Comparison of ENCODE assay signal across 8 cellular contexts in genomic region chr1:203340112-203340804, GRCh38. TPM values are rescaled to one million over a fixed set of nuclear protein-coding genes. Genes with fewer than 3 reads are reported as not detected.
DNase-seq lines count a peak whose midpoint lies in the region; ATAC-seq and TF ChIP-seq lines count a peak whose summit lies in the region.

No MANE protein-coding gene starts in this region.

- H3K4me1 ChIP-seq in Loucy (ENCODE audit: insufficient read depth, low read length, poor library complexity, severe bottlenecking) (peaks cover 27% of the 10 kb centered on the region), PC-9 (replicated peaks; ENCODE audit: insufficient read depth) (no peaks in the 10 kb centered on the region), upper lobe of right lung (peaks cover 13% of the 10 kb centered on the region)

- no peaks in the 10 kb centered on the region for H3K36me3 Mint-ChIP-seq in natural killer cell

- H3F3A ChIP-seq in Loucy (ENCODE audit: low read depth): no peaks in the 10 kb centered on the region
- no peaks in the 10 kb centered on the region for H3F3A ChIP-seq in PC-9 (ENCODE audit: insufficient read depth, low read depth)

- H2AFZ ChIP-seq in Loucy (ENCODE audit: low read length) (peak overlapping the region; percentile 68), PC-9 (no peak overlapping the region)

- peaks cover 31 to 32% of the 10 kb centered on the region in 2 donors for H3K27me3 Mint-ChIP-seq in natural killer cell (ENCODE audit: low read depth in 2 of 2)

- H3K4me3 Mint-ChIP-seq in natural killer cell: no peak overlapping the region

- H3K9me3 Mint-ChIP-seq in natural killer cell: no peaks in the 10 kb centered on the region

- H3K4me2 ChIP-seq in Loucy (ENCODE audit: low read depth, low read length, poor library complexity, severe bottlenecking): no peak overlapping the region
- no peak overlapping the region for H3K4me2 ChIP-seq in PC-9

- H3K27ac ChIP-seq in PC-9 (no peak overlapping the region), upper lobe of right lung (no peak overlapping the region)

- H3K9me3 ChIP-seq in Loucy (ENCODE audit: insufficient read depth, low read depth, low read length) (no peaks in the 10 kb centered on the region), PC-9 (ENCODE audit: insufficient read depth, low read depth) (no peaks in the 10 kb centered on the region), upper lobe of right lung (no peaks in the 10 kb centered on the region)

- no peak overlapping the region for H3K9ac ChIP-seq in Loucy (ENCODE audit: low read depth, low read length, poor library complexity, severe bottlenecking)

- ATAC-seq in natural killer cell (peak; percentile 74 to 77 (median 77)), upper lobe of right lung (peak; percentile 87), GM18511 (IDR thresholded peaks at IDR 0.05; ENCODE audit: unreplicated experiment) (no peak)

- H4K20me1 ChIP-seq in Loucy (ENCODE audit: insufficient read depth, low read length, poor library complexity, severe bottlenecking): no peaks in the 10 kb centered on the region
- H4K20me1 ChIP-seq in PC-9 (ENCODE audit: insufficient read depth): no peaks in the 10 kb centered on the region

- H3K9me2 ChIP-seq in Loucy (replicated peaks; ENCODE audit: low read depth, low read length) (no peaks in the 10 kb centered on the region), PC-9 (ENCODE audit: insufficient read depth) (no peaks in the 10 kb centered on the region)

- intact Hi-C loops in PC-9 (cut with micrococcal nuclease; ENCODE audit: unreplicated experiment): loop anchor here (1.0 kb wide), 3 partner anchors 147 to 362 kb away; no protein-coding TSS in a partner anchor
- intact Hi-C loops in natural killer cell (cut with micrococcal nuclease): loop anchor here (2.0 kb wide), 1 partner anchor 147 kb away; no protein-coding TSS in a partner anchor
- intact Hi-C loops in upper lobe of right lung (cut with DNase I): loop anchor here (5.0 kb wide), 2 partner anchors 68 to 152 kb away; partner anchors contain the start of gene OPTC

- H3K27me3 ChIP-seq in Loucy (ENCODE audit: insufficient read depth, low read length, poor library complexity, severe bottlenecking) (no peaks in the 10 kb centered on the region), PC-9 (ENCODE audit: insufficient read depth, low read depth) (peaks cover 32% of the 10 kb centered on the region), upper lobe of right lung (no peaks in the 10 kb centered on the region)

- H3K4me3 ChIP-seq in Loucy (ENCODE audit: low read length, poor library complexity, severe bottlenecking): no peak overlapping the region
- H3K4me3 ChIP-seq in PC-9: no peak overlapping the region
- H3K4me3 ChIP-seq in fibroblast of mammary gland (ENCODE audit: control insufficient read depth, low read depth, low read length): no peak overlapping the region
- no peak overlapping the region for H3K4me3 ChIP-seq in upper lobe of right lung

- DNase-seq in PC-9 (peak; percentile 67 to 75), fibroblast of mammary gland (ENCODE audit: low read depth) (peak; percentile 87), natural killer cell (peak; percentile 28), upper lobe of right lung (peak; percentile 72)
- peak; percentile 63 to 67 for DNase-seq in activated T-cell treated with anti-CD3 and anti-CD28 coated beads, Interleukin-2, amount 50 U/mL, for 48 hours

- no peak overlapping the region for H3K27ac Mint-ChIP-seq in natural killer cell

- CTCF ChIA-PET in PC-9 (lab: Charles Lee): interaction anchor here (0.6 to 1.3 kb wide), 6 partner anchors 33 to 722 kb away, joined by 3 to 8 read pairs (median 4); no protein-coding TSS in a partner anchor

- BruUV-seq in PC-9 (replicated peaks; lab: Mats Ljungman, UMichigan): no TSS peak

- POLR2A ChIA-PET in PC-9 (lab: Charles Lee; ENCODE audit: unreplicated experiment): no interaction called here

- TF ChIP-seq CTCF in GM12872 (IDR thresholded peaks at IDR 0.05; ENCODE audit: insufficient read depth, low read depth, low read length) (peak; percentile 88), Loucy (conservative IDR thresholded peaks at IDR 0.05; ENCODE audit: low read length) (peak; percentile 95), PC-9 (conservative IDR thresholded peaks at IDR 0.05) (peak; percentile 90), fibroblast of mammary gland (conservative IDR thresholded peaks at IDR 0.05; ENCODE audit: control insufficient read depth, insufficient read depth, low read depth, low read length) (peak; percentile 94), natural killer cell (IDR thresholded peaks at IDR 0.05) (peak; percentile 85), upper lobe of right lung (IDR thresholded peaks at IDR 0.05) (peak; percentile 94)

- H3K36me3 ChIP-seq in Loucy (ENCODE audit: insufficient read depth, low read length): no peaks in the 10 kb centered on the region
- H3K36me3 ChIP-seq in PC-9 (ENCODE audit: low read depth): no peaks in the 10 kb centered on the region
- no peaks in the 10 kb centered on the region for H3K36me3 ChIP-seq in upper lobe of right lung

- H3K79me2 ChIP-seq in Loucy (ENCODE audit: insufficient read depth, low read length) (no peaks in the 10 kb centered on the region), PC-9 (ENCODE audit: low read depth) (no peaks in the 10 kb centered on the region)

- H3K4me1 Mint-ChIP-seq in natural killer cell: peaks cover 20 to 23% of the 10 kb centered on the region in 2 donors

RNA-seq across cellular contexts. Expression of gene FMOD, which starts 10.7 kb away (rescaled TPM):
- total RNA-seq in PC-9 (2021) (not detected in 2 replicates), natural killer cell (not detected), upper lobe of right lung (45.1 TPM)

RNA-seq across cellular contexts. Expression of gene BTG2, which starts 34.9 kb away (rescaled TPM):
- total RNA-seq in PC-9 (2021) (11.1 and 13.8 TPM in 2 replicates), natural killer cell (1,000 to 10,000 TPM in 1 of 3 donors, 100 to 1,000 TPM in 2; 499 to 1,024 (median 851) TPM), upper lobe of right lung (95.3 TPM)

Comparison
In these comparisons a context has a peak if more than half of its experiments do, and no peak if none do; other contexts are left out.
1. DNase-seq: peak in every context shown above with its lines; median percentile 87 in fibroblast of mammary gland; 72 in upper lobe of right lung; 71 in PC-9; 65 in activated T-cell treated with anti-CD3 and anti-CD28 coated beads, Interleukin-2, amount 50 U/mL, for 48 hours; 28 in natural killer cell.
2. RNA of gene FMOD, which starts 10.7 kb away (total RNA-seq): 45.1 TPM in upper lobe of right lung (single experiment); not detected in natural killer cell and not detected in PC-9; every median in the first group is over 10 times any median in the second.
3. Peak in every context shown above with its lines, with median percentiles within 50 percentile points of each other: CTCF ChIP-seq.